ENCODE assay signal across 8 cellular contexts in genomic region chr20:18507218-18508191, GRCh38. TPM values are rescaled to one million over a fixed set of nuclear protein-coding genes. Genes with fewer than 3 reads are reported as not detected.
DNase-seq lines count a peak whose midpoint lies in the region; ATAC-seq and TF ChIP-seq lines count a peak whose summit lies in the region.

SEC23B (plus strand) TSS chr20:18507940; CDS start chr20:18510836, 2,896 bp downstream.

- H3K4me3 ChIP-seq in BLaER1 (peak within 1 kb of the TSS; percentile 86), coronary artery (peak within 1 kb of the TSS; percentile 84)

- H3K27me3 ChIP-seq in BLaER1 (no peaks in the 10 kb centered on the region), layer of hippocampus (ENCODE audit: control insufficient read depth, insufficient read depth, low read length) (no peaks in the 10 kb centered on the region)

- H3K9ac ChIP-seq in BLaER1 = peak within 1 kb of the TSS; percentile 84

- no peaks in the 10 kb centered on the region for H3K27me3 Mint-ChIP-seq in activated CD4-positive, alpha-beta T cell treated with anti-CD3 and anti-CD28 coated beads, Interleukin-2, amount 10 ng/mL, durations not matched to agents 7 days and 5 days

- peak within 1 kb of the TSS; percentile 100 for H3K27ac Mint-ChIP-seq in activated CD4-positive, alpha-beta T cell treated with anti-CD3 and anti-CD28 coated beads, Interleukin-2, amount 10 ng/mL, durations not matched to agents 7 days and 5 days

- H3K4me3 Mint-ChIP-seq in activated CD4-positive, alpha-beta T cell treated with anti-CD3 and anti-CD28 coated beads, Interleukin-2, amount 10 ng/mL, durations not matched to agents 7 days and 5 days = peak within 1 kb of the TSS; percentile 100

- TF ChIP-seq CTCF in coronary artery (IDR thresholded peaks at IDR 0.05) = no peak

- H3K9me3 ChIP-seq in BLaER1 = no peaks in the 10 kb centered on the region

- H3K4me1 Mint-ChIP-seq in activated CD4-positive, alpha-beta T cell treated with anti-CD3 and anti-CD28 coated beads, Interleukin-2, amount 10 ng/mL, durations not matched to agents 7 days and 5 days = peaks cover 52% of the 10 kb centered on the region

- H3K4me2 ChIP-seq in BLaER1 = peak within 1 kb of the TSS; percentile 80

- CTCF ChIA-PET in activated CD4-positive, alpha-beta T cell treated with anti-CD3 and anti-CD28 coated beads, Interleukin-2, amount 10 ng/mL, durations not matched to agents 7 days and 5 days (lab: Charles Lee) = interaction anchor here (1.1 to 4.2 kb wide), 4 partner anchors 10 to 56 kb away, joined by 3 to 29 read pairs (median 4); partner anchors contain the start of gene RBBP9

- DNase-seq in NCI-H69 (lab: John Stamatoyannopoulos, UW) (peak; percentile 99), coronary artery (ENCODE audit: low spot score) (peak; percentile 98)
- peak; percentile 98 for DNase-seq in activated CD4-positive, alpha-beta T cell treated with anti-CD3 and anti-CD28 coated beads, Interleukin-2, amount 10 ng/mL, durations not matched to agents 7 days and 5 days
- peak; percentile 95 to 96 for DNase-seq in stimulated activated CD4-positive, alpha-beta T cell treated with anti-CD3 and anti-CD28 coated beads, Interleukin-1b, Interleukin-23, amount 100 ng/mL, for 4 hours (ENCODE audit: low read depth in 2 of 2)

- ATAC-seq in GM19328 (IDR thresholded peaks at IDR 0.05; ENCODE audit: unreplicated experiment) (peak; percentile 95), HG03520 (IDR thresholded peaks at IDR 0.05; ENCODE audit: unreplicated experiment) (peak; percentile 94)

- H3K4me1 ChIP-seq in BLaER1 = peaks cover 18% of the 10 kb centered on the region

- H3K36me3 ChIP-seq in BLaER1 = peaks cover 30% of the 10 kb centered on the region

- H4K20me1 ChIP-seq in BLaER1 = no peaks in the 10 kb centered on the region

- peak within 1 kb of the TSS; percentile 86 for H3K27ac ChIP-seq in BLaER1
- peak within 1 kb of the TSS; percentile 81 to 97 for H3K27ac ChIP-seq in coronary artery
- peak within 1 kb of the TSS; percentile 97 for H3K27ac ChIP-seq in layer of hippocampus (ENCODE audit: low read depth, low read length)

- H3K9me3 Mint-ChIP-seq in activated CD4-positive, alpha-beta T cell treated with anti-CD3 and anti-CD28 coated beads, Interleukin-2, amount 10 ng/mL, durations not matched to agents 7 days and 5 days = no peaks in the 10 kb centered on the region

- POLR2A ChIA-PET in activated CD4-positive, alpha-beta T cell treated with anti-CD3 and anti-CD28 coated beads, Interleukin-2, amount 10 ng/mL, durations not matched to agents 7 days and 5 days (lab: Charles Lee) = interaction anchor here (0.8 to 1.0 kb wide), 4 partner anchors 10 to 219 kb away, joined by 3 to 5 read pairs (median 3); partner anchors contain the start of genes DZANK1, POLR3F, RBBP9 and ZNF133

- peaks cover 32% of the 10 kb centered on the region for H3K36me3 Mint-ChIP-seq in activated CD4-positive, alpha-beta T cell treated with anti-CD3 and anti-CD28 coated beads, Interleukin-2, amount 10 ng/mL, durations not matched to agents 7 days and 5 days (ENCODE audit: low read depth)

RNA-seq across cellular contexts. Expression of gene SEC23B, which starts in this region (rescaled TPM):
- 10 to 100 TPM; 65.8 to 69.6 TPM for total RNA-seq in activated CD4-positive, alpha-beta T cell treated with anti-CD3 and anti-CD28 coated beads, Interleukin-2, amount 10 ng/mL, durations not matched to agents 7 days and 5 days

Comparison
In these comparisons a context has a peak if more than half of its experiments do, and no peak if none do; other contexts are left out.
1. Peak in every context shown above with its lines: DNase-seq, ATAC-seq, H3K4me3 ChIP-seq and H3K27ac ChIP-seq.